1 cellular context compared by ENCODE assay signal in genomic region chr13:47188802-47189201, GRCh38.
TF ChIP-seq lines count a peak whose summit lies in the region.

No MANE protein-coding gene starts in this region.

TF ChIP-seq in SK-N-SH, 30 proteins besides CTCF, POLR2A, EP300 and RAD21 (continued from another document):
- TF ChIP-seq, protein P1, sequence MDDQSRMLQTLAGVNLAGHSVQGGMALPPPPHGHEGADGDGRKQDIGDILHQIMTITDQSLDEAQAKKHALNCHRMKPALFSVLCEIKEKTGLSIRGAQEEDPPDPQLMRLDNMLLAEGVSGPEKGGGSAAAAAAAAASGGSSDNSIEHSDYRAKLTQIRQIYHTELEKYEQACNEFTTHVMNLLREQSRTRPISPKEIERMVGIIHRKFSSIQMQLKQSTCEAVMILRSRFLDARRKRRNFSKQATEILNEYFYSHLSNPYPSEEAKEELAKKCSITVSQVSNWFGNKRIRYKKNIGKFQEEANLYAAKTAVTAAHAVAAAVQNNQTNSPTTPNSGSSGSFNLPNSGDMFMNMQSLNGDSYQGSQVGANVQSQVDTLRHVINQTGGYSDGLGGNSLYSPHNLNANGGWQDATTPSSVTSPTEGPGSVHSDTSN (IDR thresholded peaks at IDR 0.05), result peak; percentile 10; the same call in 1 of the 2 replicates
- TF ChIP-seq ELF1 (IDR thresholded peaks at IDR 0.05) (no peak), TCF12 (IDR thresholded peaks at IDR 0.05) (peak; percentile 77), GATA2 (CRISPR knock-in tag; IDR thresholded peaks at IDR 0.05) (no peak), RXRA (IDR thresholded peaks at IDR 0.05; ENCODE audit: borderline replicate concordance, low read depth) (peak; percentile 33; the same call in 1 of the 2 replicates)
